ENCODE assay signal across 1 cellular context in genomic region chr7:122219253-122219865, GRCh38.
TF ChIP-seq lines count a peak whose summit lies in the region.

No MANE protein-coding gene starts in this region.

TF ChIP-seq in Ishikawa, 13 proteins besides CTCF, POLR2A, EP300 and RAD21 (continued from another document):
- no peak for TF ChIP-seq NFIC (IDR thresholded peaks at IDR 0.05)
- no peak for TF ChIP-seq YY1 (IDR thresholded peaks at IDR 0.05; ENCODE audit: low read depth)
